ENCODE assay signal across 27 cellular contexts in genomic region chr13:111492958-111493357, GRCh38.
"Had no signal": no experiment of that assay in that cellular context is flagged by ENCODE, and none has a peak within 500 bp of the region (broad histone marks: within the 10 kb centered on the region; RNA-seq: fewer than 3 reads in every experiment).

No MANE protein-coding gene starts in this region.

- H3K36me3 ChIP-seq: colonic mucosa, esophagus muscularis mucosa, esophagus squamous epithelium, gastrocnemius medialis, gastroesophageal sphincter, heart left ventricle, heart right ventricle had no signal

- H3K27ac ChIP-seq: colonic mucosa, coronary artery, dorsolateral prefrontal cortex, epithelial cell of prostate, esophagus muscularis mucosa, esophagus squamous epithelium, foreskin keratinocyte, gastrocnemius medialis, gastroesophageal sphincter, heart left ventricle, heart right ventricle had no signal

- H3K4me3 ChIP-seq: colonic mucosa, coronary artery, dorsolateral prefrontal cortex, esophagus muscularis mucosa, esophagus squamous epithelium, gastrocnemius medialis, gastroesophageal sphincter, heart left ventricle, heart right ventricle had no signal

- DNase-seq: colonic mucosa; cortex of kidney; dermis blood vessel endothelial cell; effector CD4-positive, alpha-beta T cell; effector CD8-positive, alpha-beta T cell; effector memory CD4-positive, alpha-beta T cell; effector memory CD8-positive, alpha-beta T cell; endodermal cell; erythroblast; esophagus squamous epithelium; foreskin fibroblast; foreskin keratinocyte; foreskin melanocyte; gastrocnemius medialis; glutamatergic neuron; heart left ventricle; heart right ventricle had no signal

- ATAC-seq: effector memory CD8-positive, alpha-beta T cell; esophagus mucosa; foreskin keratinocyte; gastrocnemius medialis; gastroesophageal sphincter; heart left ventricle; heart right ventricle had no signal

- H3K27me3 ChIP-seq: colonic mucosa, foreskin keratinocyte had no signal

- FAIRE-seq: colon, endometrium, endothelial cell of umbilical vein, frontal cortex had no signal

- H3K4me1 ChIP-seq: colonic mucosa, esophagus muscularis mucosa, esophagus squamous epithelium, foreskin keratinocyte, gastrocnemius medialis, gastroesophageal sphincter, heart left ventricle, heart right ventricle had no signal

- H3K9me3 ChIP-seq: colonic mucosa, gastrocnemius medialis had no signal
